8 cellular contexts compared by ENCODE assay signal in the genomic region with DNA sequence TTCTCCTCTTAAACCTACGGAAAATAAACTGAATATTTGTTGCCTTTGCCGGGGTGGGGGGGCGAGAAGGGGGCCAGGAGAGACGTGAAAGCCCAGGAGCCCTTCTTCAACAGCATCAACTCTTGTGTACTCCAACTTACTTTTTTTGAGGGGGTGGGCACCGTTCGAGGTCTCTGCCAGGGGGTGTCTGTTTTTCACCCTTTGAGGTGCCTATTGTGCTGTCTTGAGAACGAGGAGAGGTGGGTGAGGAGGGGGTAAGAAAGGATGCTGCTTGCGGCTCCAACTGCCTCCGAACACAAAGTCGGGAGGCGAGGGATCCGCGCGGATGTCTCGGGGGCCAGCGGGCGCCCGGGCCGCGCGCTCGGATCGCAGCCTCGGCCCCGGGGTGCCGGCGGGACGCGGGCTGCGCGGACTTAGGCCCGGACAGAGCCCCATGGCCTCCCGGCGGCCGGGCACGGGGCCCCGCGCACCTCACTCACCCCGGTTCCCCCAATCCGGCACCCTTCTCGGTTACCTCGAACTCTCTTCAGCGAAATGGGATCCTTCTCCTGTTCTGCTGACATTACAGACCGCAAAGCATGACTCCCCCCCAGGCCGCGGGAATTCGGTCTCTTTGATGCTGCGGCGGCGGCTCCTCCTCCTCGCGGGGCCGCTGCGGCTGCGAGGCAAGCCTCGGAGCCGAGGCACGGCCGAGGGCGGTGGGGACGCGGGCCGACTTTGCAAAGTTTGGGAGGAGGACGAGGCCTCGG. TPM values are rescaled to one million over a fixed set of nuclear protein-coding genes. Genes with fewer than 3 reads are reported as not detected.
DNase-seq lines count a peak whose midpoint lies in the region; ATAC-seq and TF ChIP-seq lines count a peak whose summit lies in the region.

No MANE protein-coding gene starts in this region.

- H4K20me1 ChIP-seq in BLaER1 treated with 17β-estradiol and CSF1 and Interleukin-3, amounts not matched to agents 10 nM and 100 nM: no peaks in the 10 kb centered on the region

- ATAC-seq in GM19324 (IDR thresholded peaks at IDR 0.05; ENCODE audit: low FRiP score, unreplicated experiment): peak; percentile 25
- ATAC-seq in activated naive CD4-positive, alpha-beta T cell treated with anti-CD3 and anti-CD28 coated beads, Interleukin-2, amount 50 U/mL, for 72 hours: peak; percentile 39 to 62
- peak; percentile 11 to 62 (median 48) for ATAC-seq in heart right ventricle

- H3K27me3 ChIP-seq in BLaER1 treated with 17β-estradiol and CSF1 and Interleukin-3, amounts not matched to agents 10 nM and 100 nM: peaks cover 36 to 42% (median 40%) of the 10 kb centered on the region in 11 experiments
- H3K27me3 ChIP-seq in heart right ventricle: peaks cover 0 to 81% (median 38%) of the 10 kb centered on the region in 7 donors

- peaks cover 34% of the 10 kb centered on the region for H3K27me3 Mint-ChIP-seq in progenitor cell of endocrine pancreas

- peak overlapping the region; percentile 93 to 99 (median 97) for H3K4me2 ChIP-seq in BLaER1 treated with 17β-estradiol and CSF1 and Interleukin-3, amounts not matched to agents 10 nM and 100 nM

- no peaks in the 10 kb centered on the region for H3K9me3 ChIP-seq in BLaER1 treated with 17β-estradiol and CSF1 and Interleukin-3, amounts not matched to agents 10 nM and 100 nM (replicated peaks in 1 of 11)
- no peaks in the 10 kb centered on the region for H3K9me3 ChIP-seq in heart right ventricle

- peaks cover 2% of the 10 kb centered on the region for H3K4me1 Mint-ChIP-seq in progenitor cell of endocrine pancreas (ENCODE audit: low read depth)

- H3K36me3 Mint-ChIP-seq in activated naive CD4-positive, alpha-beta T cell treated with anti-CD3 and anti-CD28 coated beads, Interleukin-2, amount 50 U/mL, for 72 hours: peaks cover 7 to 9% of the 10 kb centered on the region in 2 donors
- H3K36me3 Mint-ChIP-seq in progenitor cell of endocrine pancreas (ENCODE audit: insufficient read depth): peaks cover 2% of the 10 kb centered on the region

- no peak overlapping the region for H3K27ac Mint-ChIP-seq in activated naive CD4-positive, alpha-beta T cell treated with anti-CD3 and anti-CD28 coated beads, Interleukin-2, amount 50 U/mL, for 72 hours
- H3K27ac Mint-ChIP-seq in progenitor cell of endocrine pancreas: no peak overlapping the region

- DNase-seq in M059J (ENCODE audit: low read depth) (peak; percentile 43), heart right ventricle (peak in 1 of 2 donors; percentile 5), progenitor cell of endocrine pancreas (ENCODE audit: low spot score, unreplicated experiment) (peak; percentile 50), Kasumi-1 (lab: John Stamatoyannopoulos, UW) (no peak)
- DNase-seq in activated naive CD4-positive, alpha-beta T cell treated with anti-CD3 and anti-CD28 coated beads, Interleukin-2, amount 50 U/mL, for 72 hours (ENCODE audit: low spot score in 2 of 2): peak in 1 of 2 donors; percentile 13
- no peak for DNase-seq in activated effector memory CD4-positive, alpha-beta T cell treated with anti-CD3 and anti-CD28 coated beads, Interleukin-2, amount 50 U/mL, for 16 hours

- intact Hi-C loops in heart right ventricle (cut with DNase I): no loop called here

- H3K4me1 ChIP-seq in BLaER1 treated with 17β-estradiol and CSF1 and Interleukin-3, amounts not matched to agents 10 nM and 100 nM: peaks cover 0 to 16% (median 6%) of the 10 kb centered on the region in 10 experiments; a peak in 16 of 20 replicates
- peaks cover 0 to 11% (median 3%) of the 10 kb centered on the region in 9 donors for H3K4me1 ChIP-seq in heart right ventricle

- TF ChIP-seq CTCF in heart right ventricle (IDR thresholded peaks at IDR 0.05): no peak
- no peak for TF ChIP-seq CTCF in progenitor cell of endocrine pancreas (IDR thresholded peaks at IDR 0.05; ENCODE audit: unreplicated experiment)

- H3K9ac ChIP-seq in BLaER1 treated with 17β-estradiol and CSF1 and Interleukin-3, amounts not matched to agents 10 nM and 100 nM: peak overlapping the region; percentile 75 to 87 (median 82)

- peak overlapping the region in 10 of 11 experiments; percentile 34 to 77 (median 74); a peak in 20 of 22 replicates for H3K27ac ChIP-seq in BLaER1 treated with 17β-estradiol and CSF1 and Interleukin-3, amounts not matched to agents 10 nM and 100 nM
- peak overlapping the region in 4 of 10 donors; percentile 33 to 75 (median 48) for H3K27ac ChIP-seq in heart right ventricle

- no peaks in the 10 kb centered on the region for H3K9me3 Mint-ChIP-seq in activated naive CD4-positive, alpha-beta T cell treated with anti-CD3 and anti-CD28 coated beads, Interleukin-2, amount 50 U/mL, for 72 hours
- no peaks in the 10 kb centered on the region for H3K9me3 Mint-ChIP-seq in progenitor cell of endocrine pancreas (ENCODE audit: low read depth)

- 4 to 5% methylated on average over 62 to 65 of the region's 65 CpGs for WGBS in heart right ventricle, 2 donors

- no peaks in the 10 kb centered on the region for H3K36me3 ChIP-seq in BLaER1 treated with 17β-estradiol and CSF1 and Interleukin-3, amounts not matched to agents 10 nM and 100 nM
- H3K36me3 ChIP-seq in heart right ventricle: no peaks in the 10 kb centered on the region

- peak overlapping the region; percentile 80 for H3K4me3 Mint-ChIP-seq in progenitor cell of endocrine pancreas (ENCODE audit: low read depth)

- peak overlapping the region; percentile 63 to 77 (median 69) for H3K4me3 ChIP-seq in BLaER1 treated with 17β-estradiol and CSF1 and Interleukin-3, amounts not matched to agents 10 nM and 100 nM
- H3K4me3 ChIP-seq in heart right ventricle: peak overlapping the region; percentile 43 to 70 (median 65)

RNA-seq across cellular contexts. Expression of gene PYGO1, which starts 0.7 kb away (rescaled TPM):
- 4.8 and 5.4 TPM in 2 replicates for total RNA-seq in M059J (2014; rRNA removed; shearing (Covaris generic))
- total RNA-seq in activated naive CD4-positive, alpha-beta T cell treated with anti-CD3 and anti-CD28 coated beads, Interleukin-2, amount 50 U/mL, for 72 hours: not detected
- total RNA-seq in heart right ventricle: 1 to 10 TPM; 2.7 to 9.5 (median 4.3) TPM
- 1 to 10 TPM in 1 of 2 donors, under 1 TPM in 1; 0.81 to 1.2 TPM for polyA plus RNA-seq in heart right ventricle
- total RNA-seq in progenitor cell of endocrine pancreas: 19.9 and 21.8 TPM in 2 replicates

Comparison
In these comparisons a context has a peak if more than half of its experiments do, and no peak if none do; other contexts are left out.
1. DNase-seq: peak in M059J (single experiment) and progenitor cell of endocrine pancreas (single experiment); none in Kasumi-1 (0 of 2) and activated effector memory CD4-positive, alpha-beta T cell treated with anti-CD3 and anti-CD28 coated beads, Interleukin-2, amount 50 U/mL, for 16 hours (single experiment).
2. Peak in every context shown above with its lines, with median percentiles within 50 percentile points of each other: ATAC-seq.